In the genomic region with DNA sequence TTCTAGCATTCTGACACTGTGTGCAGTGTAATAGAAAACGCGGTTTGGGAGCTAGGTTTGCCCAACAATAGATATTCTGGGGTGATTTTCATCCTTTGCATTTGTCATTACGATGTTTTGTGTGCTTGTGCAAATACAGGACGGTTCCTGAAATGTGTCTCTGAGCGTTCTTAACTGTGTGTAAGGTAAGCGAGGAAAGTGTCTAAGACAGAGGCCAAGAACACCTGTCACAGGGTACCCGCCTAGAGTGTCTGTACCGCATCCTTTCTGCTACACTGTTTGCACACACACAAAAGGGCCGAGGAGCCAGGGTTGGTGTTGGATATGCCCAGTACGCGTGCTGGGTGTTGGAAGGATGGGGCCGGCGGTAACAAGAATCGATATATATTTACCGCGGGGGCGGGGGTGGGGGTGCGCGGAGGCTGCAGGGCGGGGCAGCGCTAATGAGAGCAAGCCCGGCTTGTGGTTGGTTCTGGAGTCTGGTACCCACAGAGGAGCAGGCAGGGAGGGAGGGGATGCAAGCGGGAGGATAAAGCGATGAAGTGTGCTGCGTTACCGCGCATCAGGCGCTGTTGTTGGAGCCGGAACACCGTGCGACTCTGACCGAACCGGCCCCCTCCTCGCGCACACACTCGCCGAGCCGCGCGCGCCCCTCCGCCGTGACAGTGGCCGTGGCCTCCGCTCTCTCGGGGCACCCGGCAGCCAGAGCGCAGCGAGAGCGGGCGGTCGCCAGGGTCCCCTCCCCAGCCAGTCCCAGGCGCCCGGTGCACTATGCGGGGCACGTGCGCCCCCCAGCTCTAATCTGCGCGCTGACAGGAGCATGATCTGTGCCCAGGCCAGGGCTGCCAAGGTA, we compare ENCODE assay signal across 1 cellular context.
TF ChIP-seq lines count a peak whose summit lies in the region.

A gene (plus strand): TSS at position 560 of the 853 bp plus-strand sequence. CDS start 131,259 bp downstream, outside the sequence.

TF ChIP-seq in A549, 52 proteins besides CTCF, POLR2A, EP300 and RAD21 (continued from another document):
- TF ChIP-seq CHD4 (IDR thresholded peaks at IDR 0.05; ENCODE audit: borderline replicate concordance) = no peak
- TF ChIP-seq HDAC2 (IDR thresholded peaks at IDR 0.05) = no peak
- TF ChIP-seq NPAS2 (CRISPR knock-in tag; IDR thresholded peaks at IDR 0.05; ENCODE audit: borderline replicate concordance) = no peak
- TF ChIP-seq FOSB (CRISPR knock-in tag; IDR thresholded peaks at IDR 0.05) = no peak
